1 cellular context compared by ENCODE assay signal in genomic region chrX:13121020-13121419, GRCh38.
TF ChIP-seq lines count a peak whose summit lies in the region.

No MANE protein-coding gene starts in this region.

TF ChIP-seq in endothelial cell of umbilical vein, 7 proteins besides CTCF, POLR2A, EP300 and RAD21:
- TF ChIP-seq POLR2AphosphoS5 (IDR thresholded peaks at IDR 0.05; ENCODE audit: insufficient read depth, low read depth, low read length), result no peak
- no peak for TF ChIP-seq JUN (IDR thresholded peaks at IDR 0.05; ENCODE audit: borderline replicate concordance, insufficient read depth, insufficient read length, low read depth)
- no peak for TF ChIP-seq EZH2 (IDR thresholded peaks at IDR 0.05; ENCODE audit: borderline replicate concordance, low read depth, low read length, severe bottlenecking)
- no peak for TF ChIP-seq GATA2 (IDR thresholded peaks at IDR 0.05; ENCODE audit: insufficient read depth, insufficient read length, low read depth, low read length)
- no peak for TF ChIP-seq MYC (IDR thresholded peaks at IDR 0.05; ENCODE audit: low read depth, low read length)
- TF ChIP-seq FOS (IDR thresholded peaks at IDR 0.05; ENCODE audit: borderline replicate concordance, insufficient read depth, low read length), result no peak
- TF ChIP-seq, protein P1, sequence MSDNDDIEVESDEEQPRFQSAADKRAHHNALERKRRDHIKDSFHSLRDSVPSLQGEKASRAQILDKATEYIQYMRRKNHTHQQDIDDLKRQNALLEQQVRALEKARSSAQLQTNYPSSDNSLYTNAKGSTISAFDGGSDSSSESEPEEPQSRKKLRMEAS (IDR thresholded peaks at IDR 0.05; ENCODE audit: insufficient read depth, insufficient read length), result no peak
